25 cellular contexts compared by ENCODE assay signal in the genomic region with DNA sequence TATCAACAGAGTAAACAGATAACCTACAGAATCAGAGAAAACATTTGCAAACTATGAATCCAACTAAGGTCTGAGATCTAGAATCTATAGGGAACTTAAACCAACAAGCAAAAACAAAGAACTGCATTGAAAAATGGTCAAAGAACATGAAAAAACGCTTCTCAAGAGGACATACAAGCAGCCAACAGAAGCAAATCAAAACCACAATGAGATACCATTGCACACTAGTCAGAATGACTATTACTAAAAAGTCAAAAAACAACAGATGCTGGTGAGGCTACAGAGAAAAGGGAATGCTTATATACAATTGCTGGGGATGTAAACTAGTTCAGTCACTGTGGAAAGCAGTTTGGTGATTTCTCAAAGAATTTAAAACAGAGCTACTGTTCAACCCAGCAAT.
"Had no signal": no experiment of that assay in that cellular context is flagged by ENCODE, and none has a peak within 500 bp of the region (broad histone marks: within the 10 kb centered on the region; RNA-seq: fewer than 3 reads in every experiment).

No MANE protein-coding gene starts in this region.

- H3K4me3 Mint-ChIP-seq: naive thymus-derived CD4-positive, alpha-beta T cell; nephron; neural progenitor cell; stimulated activated naive CD8-positive, alpha-beta T cell treated with anti-CD3 and anti-CD28 coated beads, Interleukin-15, amount 100 ng/mL, for 72 hours had no signal

- H3K9me3 Mint-ChIP-seq: nephron, neural progenitor cell had no signal

- H3K4me3 ChIP-seq: coronary artery, esophagus muscularis mucosa, gastrocnemius medialis, left lung, neural progenitor cell, right lobe of liver, suprapubic skin, transverse colon, upper lobe of right lung, uterus had no signal

- H3K27me3 Mint-ChIP-seq: naive thymus-derived CD4-positive, alpha-beta T cell; progenitor cell of endocrine pancreas; stimulated activated naive CD8-positive, alpha-beta T cell treated with anti-CD3 and anti-CD28 coated beads, Interleukin-15, amount 100 ng/mL, for 72 hours had no signal

- DNase-seq: dermis blood vessel endothelial cell; effector memory CD4-positive, alpha-beta T cell; gastrocnemius medialis; head of caudate nucleus; kidney; left lung; mesendoderm; midbrain; naive thymus-derived CD4-positive, alpha-beta T cell; right lobe of liver; small intestine; stimulated activated CD4-positive, alpha-beta T cell treated with anti-CD3 and anti-CD28 coated beads, Interleukin-15, amount 100 ng/mL, for 24 hours; stimulated activated CD4-positive, alpha-beta T cell treated with anti-CD3 and anti-CD28 coated beads, Interleukin-4, amount 100 ng/mL, for 1 hour; stimulated activated CD8-positive, alpha-beta memory T cell treated with anti-CD3 and anti-CD28 coated beads, Interleukin-4, amount 100 ng/mL, for 48 hours; stimulated activated naive CD4-positive, alpha-beta T cell; stimulated activated naive CD8-positive, alpha-beta T cell treated with anti-CD3 and anti-CD28 coated beads, Interleukin-15, amount 100 ng/mL, for 72 hours; transverse colon; upper lobe of right lung; uterus had no signal

- H3K27ac Mint-ChIP-seq: naive thymus-derived CD4-positive, alpha-beta T cell; nephron; neural progenitor cell; progenitor cell of endocrine pancreas; stimulated activated naive CD8-positive, alpha-beta T cell treated with anti-CD3 and anti-CD28 coated beads, Interleukin-15, amount 100 ng/mL, for 72 hours had no signal

- ATAC-seq: gastrocnemius medialis; left lung; naive thymus-derived CD4-positive, alpha-beta T cell; right lobe of liver; stimulated activated naive CD8-positive, alpha-beta T cell treated with anti-CD3 and anti-CD28 coated beads, Interleukin-15, amount 100 ng/mL, for 72 hours; upper lobe of right lung had no signal

- H3K4me1 Mint-ChIP-seq: naive thymus-derived CD4-positive, alpha-beta T cell; nephron; neural progenitor cell; stimulated activated naive CD8-positive, alpha-beta T cell treated with anti-CD3 and anti-CD28 coated beads, Interleukin-15, amount 100 ng/mL, for 72 hours had no signal

- H3K36me3 Mint-ChIP-seq: naive thymus-derived CD4-positive, alpha-beta T cell; neural progenitor cell had no signal
